25 cellular contexts compared by ENCODE assay signal in the genomic region with DNA sequence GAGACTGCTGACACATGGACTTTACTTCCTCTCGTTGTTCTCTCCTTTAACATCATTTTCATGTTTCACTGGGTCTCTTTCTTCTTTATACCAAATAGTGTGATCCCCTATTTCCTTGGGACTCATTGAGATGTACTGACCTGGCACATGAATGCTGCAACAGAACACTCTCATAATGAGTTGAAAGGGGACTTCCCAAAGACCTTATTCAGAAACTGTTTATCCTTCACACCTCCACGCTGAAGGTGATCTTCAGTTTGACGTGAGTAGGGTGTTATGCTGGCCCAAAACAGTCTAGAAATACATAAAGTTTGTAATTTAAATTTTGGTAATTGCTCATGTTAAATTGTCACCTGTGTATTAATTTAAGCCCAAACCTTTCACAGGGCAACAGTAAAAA.
A peak's percentile ranks its signal among the peaks of the same experiment; 100 is the strongest.
DNase-seq lines count a peak whose midpoint lies in the region; ATAC-seq, FAIRE-seq and TF ChIP-seq lines count a peak whose summit lies in the region.
"Had no signal": no experiment of that assay in that cellular context is flagged by ENCODE, and none has a peak within 500 bp of the region (broad histone marks: within the 10 kb centered on the region; RNA-seq: fewer than 3 reads in every experiment).

No MANE protein-coding gene starts in this region.

- TF ChIP-seq POLR2A in GM12892 (IDR thresholded peaks at IDR 0.05; ENCODE audit: low read depth, low read length), result no peak

- ATAC-seq in GM18868 (IDR thresholded peaks at IDR 0.05; ENCODE audit: unreplicated experiment), result peak; percentile 93
- ATAC-seq in HG03520 (IDR thresholded peaks at IDR 0.05; ENCODE audit: unreplicated experiment), result peak; percentile 61
- ATAC-seq in GM21381 (IDR thresholded peaks at IDR 0.05; ENCODE audit: unreplicated experiment), result no peak
- no peak for ATAC-seq in GM18519 (IDR thresholded peaks at IDR 0.05; ENCODE audit: low FRiP score, unreplicated experiment)
- ATAC-seq: A549 had no signal

- peak; percentile 30 for FAIRE-seq in GM12892 (lab: Jason Lieb, UNC)
- FAIRE-seq: A549 had no signal

- DNase-seq in GM12892 (ENCODE audit: insufficient read length) (no peak), NCI-H526 (lab: John Stamatoyannopoulos, UW) (no peak), hippocampal formation (lab: John Stamatoyannopoulos, UW) (no peak)
- DNase-seq: C1 segment of cervical spinal cord; Caco-2; CD4-positive, alpha-beta memory T cell; DMS79; EL; GDM1; H7; HFFc6; NCI-H1092; NCI-H1417 treated with DMSO at 0.1 percent for 48 hours; NCI-H1694 treated with DMSO at 0.1 percent for 48 hours; NCI-H2081; NCI-H2227 treated with DMSO at 0.1 percent for 48 hours; NCI-H69; SK-N-SH; SW 1271; T1000 had no signal

Comparison
In these comparisons a context has a peak if more than half of its experiments do, and no peak if none do; other contexts are left out.
1. ATAC-seq: peak in GM18868 (single experiment) and HG03520 (single experiment); none in GM21381 (single experiment) and GM18519 (single experiment).